16 cellular contexts compared by ENCODE assay signal in the genomic region with DNA sequence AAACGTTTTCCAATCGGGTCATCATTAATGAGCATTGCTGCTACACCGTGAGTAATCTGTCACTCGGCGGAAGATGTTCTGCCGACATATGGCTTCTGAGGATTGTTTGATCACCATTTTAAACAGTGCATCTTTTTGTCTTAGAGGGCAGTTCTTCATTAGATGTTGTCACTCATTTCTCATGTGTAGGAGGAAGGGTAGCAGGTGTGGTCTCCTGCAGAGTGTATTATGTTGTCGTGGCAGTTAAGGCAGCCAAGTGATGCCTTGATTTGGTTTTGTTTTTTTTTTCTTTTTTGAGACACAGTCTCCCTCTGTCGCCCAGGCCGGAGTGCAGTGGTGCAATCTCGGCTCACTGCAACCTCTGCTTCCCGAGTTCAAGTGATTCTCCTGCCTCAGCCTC.
"Had no signal": no experiment of that assay in that cellular context is flagged by ENCODE, and none has a peak within 500 bp of the region (broad histone marks: within the 10 kb centered on the region; RNA-seq: fewer than 3 reads in every experiment).

No MANE protein-coding gene starts in this region.

- H3K4me3 Mint-ChIP-seq: activated naive CD4-positive, alpha-beta T cell treated with anti-CD3 and anti-CD28 coated beads, Interleukin-2, amount 50 U/mL, for 24 hours; central memory CD8-positive, alpha-beta T cell; dendritic cell treated with granulocyte-macrophage colony-stimulating factor and Interleukin-4, amounts not matched to agents 40 ng/mL and 50 ng/mL, for 4 days had no signal

- DNase-seq: activated CD4-positive, alpha-beta T cell treated with anti-CD3 and anti-CD28 coated beads for 1 hour; activated CD4-positive, alpha-beta T cell treated with anti-CD3 and anti-CD28 coated beads, Interleukin-2, amount 50 U/mL, for 4 hours; activated effector memory CD4-positive, alpha-beta T cell treated with Interleukin-2 at 50 U/mL for 16 hours; activated T-cell treated with anti-CD3 and anti-CD28 coated beads for 4 hours; amygdala; body of pancreas; left cardiac atrium; lower lobe of right lung; stimulated activated CD4-positive, alpha-beta T cell treated with anti-CD3 and anti-CD28 coated beads, Interleukin-4, amount 100 ng/mL, for 1 hour; stimulated activated naive CD4-positive, alpha-beta T cell treated with Interleukin-2 at 50 U/mL for 16 hours; substantia nigra had no signal

- H3K9me3 Mint-ChIP-seq: activated naive CD4-positive, alpha-beta T cell treated with anti-CD3 and anti-CD28 coated beads, Interleukin-2, amount 50 U/mL, for 24 hours; central memory CD8-positive, alpha-beta T cell; dendritic cell treated with granulocyte-macrophage colony-stimulating factor and Interleukin-4, amounts not matched to agents 40 ng/mL and 50 ng/mL, for 4 days had no signal

- H3K27me3 Mint-ChIP-seq: activated naive CD4-positive, alpha-beta T cell treated with anti-CD3 and anti-CD28 coated beads, Interleukin-2, amount 50 U/mL, for 24 hours; central memory CD8-positive, alpha-beta T cell; dendritic cell treated with granulocyte-macrophage colony-stimulating factor and Interleukin-4, amounts not matched to agents 40 ng/mL and 50 ng/mL, for 4 days; progenitor cell of endocrine pancreas had no signal

- H3K27ac Mint-ChIP-seq: activated naive CD4-positive, alpha-beta T cell treated with anti-CD3 and anti-CD28 coated beads, Interleukin-2, amount 50 U/mL, for 24 hours; progenitor cell of endocrine pancreas had no signal

- ATAC-seq: body of pancreas, gastroesophageal sphincter, left cardiac atrium, lower lobe of right lung had no signal
